Comparison of ENCODE assay signal across 1 cellular context in the genomic region with DNA sequence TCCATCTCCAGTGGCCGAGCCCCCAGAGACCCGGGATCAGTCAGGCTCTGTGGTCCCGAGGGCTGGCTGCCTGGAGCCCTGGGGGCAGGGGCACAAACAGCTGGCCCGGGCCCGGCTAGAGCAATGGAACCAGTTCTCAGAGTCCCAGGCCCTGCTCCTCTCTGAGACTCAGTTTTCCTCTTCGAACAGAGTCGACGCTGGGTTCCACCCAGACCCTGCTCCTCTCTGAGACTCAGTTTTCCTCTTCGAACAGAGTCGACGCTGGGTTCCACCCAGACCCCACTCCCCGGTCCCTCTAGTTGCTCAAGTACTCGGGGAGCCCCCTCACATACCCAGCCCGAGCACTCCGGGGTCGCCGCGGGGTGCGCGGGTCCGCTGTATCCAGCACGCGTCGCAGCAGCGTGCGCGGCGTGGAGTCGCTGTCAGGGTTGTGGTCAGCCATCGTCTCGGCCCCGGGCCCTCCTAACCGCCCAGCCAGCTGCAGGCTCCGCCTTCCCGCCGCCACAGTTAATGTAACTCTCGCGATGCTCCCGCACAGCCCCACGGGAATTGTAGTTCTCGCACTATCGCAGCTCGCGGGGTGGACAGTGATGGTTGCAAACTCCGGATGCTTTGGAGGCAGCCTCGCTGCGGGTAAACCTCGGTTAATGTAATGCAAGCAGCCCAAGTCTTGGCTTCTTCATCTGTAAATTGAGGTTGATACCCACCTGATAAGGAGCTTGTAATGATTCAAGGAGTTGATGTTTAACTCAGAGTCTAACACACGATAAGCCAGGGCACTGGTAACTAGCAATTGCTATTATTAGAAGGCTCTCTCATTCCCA.
A peak's percentile ranks its signal among the peaks of the same experiment; 100 is the strongest.
TF ChIP-seq lines count a peak whose summit lies in the region.

No MANE protein-coding gene starts in this region.

TF ChIP-seq in K562, 482 proteins besides CTCF, POLR2A, EP300 and RAD21 (continued from another document and continues in another):
- peak; percentile 95 for TF ChIP-seq TAF7 (tag; IDR thresholded peaks at IDR 0.05)
- peak in 1 of 2 experiments; percentile 56; a peak in 1 of 4 replicates for TF ChIP-seq RCOR1 (IDR thresholded peaks at IDR 0.05; ENCODE audit: borderline replicate concordance in 1 of 2, low read depth in 2 of 2, low read length in 2 of 2)
- TF ChIP-seq, protein P1, sequence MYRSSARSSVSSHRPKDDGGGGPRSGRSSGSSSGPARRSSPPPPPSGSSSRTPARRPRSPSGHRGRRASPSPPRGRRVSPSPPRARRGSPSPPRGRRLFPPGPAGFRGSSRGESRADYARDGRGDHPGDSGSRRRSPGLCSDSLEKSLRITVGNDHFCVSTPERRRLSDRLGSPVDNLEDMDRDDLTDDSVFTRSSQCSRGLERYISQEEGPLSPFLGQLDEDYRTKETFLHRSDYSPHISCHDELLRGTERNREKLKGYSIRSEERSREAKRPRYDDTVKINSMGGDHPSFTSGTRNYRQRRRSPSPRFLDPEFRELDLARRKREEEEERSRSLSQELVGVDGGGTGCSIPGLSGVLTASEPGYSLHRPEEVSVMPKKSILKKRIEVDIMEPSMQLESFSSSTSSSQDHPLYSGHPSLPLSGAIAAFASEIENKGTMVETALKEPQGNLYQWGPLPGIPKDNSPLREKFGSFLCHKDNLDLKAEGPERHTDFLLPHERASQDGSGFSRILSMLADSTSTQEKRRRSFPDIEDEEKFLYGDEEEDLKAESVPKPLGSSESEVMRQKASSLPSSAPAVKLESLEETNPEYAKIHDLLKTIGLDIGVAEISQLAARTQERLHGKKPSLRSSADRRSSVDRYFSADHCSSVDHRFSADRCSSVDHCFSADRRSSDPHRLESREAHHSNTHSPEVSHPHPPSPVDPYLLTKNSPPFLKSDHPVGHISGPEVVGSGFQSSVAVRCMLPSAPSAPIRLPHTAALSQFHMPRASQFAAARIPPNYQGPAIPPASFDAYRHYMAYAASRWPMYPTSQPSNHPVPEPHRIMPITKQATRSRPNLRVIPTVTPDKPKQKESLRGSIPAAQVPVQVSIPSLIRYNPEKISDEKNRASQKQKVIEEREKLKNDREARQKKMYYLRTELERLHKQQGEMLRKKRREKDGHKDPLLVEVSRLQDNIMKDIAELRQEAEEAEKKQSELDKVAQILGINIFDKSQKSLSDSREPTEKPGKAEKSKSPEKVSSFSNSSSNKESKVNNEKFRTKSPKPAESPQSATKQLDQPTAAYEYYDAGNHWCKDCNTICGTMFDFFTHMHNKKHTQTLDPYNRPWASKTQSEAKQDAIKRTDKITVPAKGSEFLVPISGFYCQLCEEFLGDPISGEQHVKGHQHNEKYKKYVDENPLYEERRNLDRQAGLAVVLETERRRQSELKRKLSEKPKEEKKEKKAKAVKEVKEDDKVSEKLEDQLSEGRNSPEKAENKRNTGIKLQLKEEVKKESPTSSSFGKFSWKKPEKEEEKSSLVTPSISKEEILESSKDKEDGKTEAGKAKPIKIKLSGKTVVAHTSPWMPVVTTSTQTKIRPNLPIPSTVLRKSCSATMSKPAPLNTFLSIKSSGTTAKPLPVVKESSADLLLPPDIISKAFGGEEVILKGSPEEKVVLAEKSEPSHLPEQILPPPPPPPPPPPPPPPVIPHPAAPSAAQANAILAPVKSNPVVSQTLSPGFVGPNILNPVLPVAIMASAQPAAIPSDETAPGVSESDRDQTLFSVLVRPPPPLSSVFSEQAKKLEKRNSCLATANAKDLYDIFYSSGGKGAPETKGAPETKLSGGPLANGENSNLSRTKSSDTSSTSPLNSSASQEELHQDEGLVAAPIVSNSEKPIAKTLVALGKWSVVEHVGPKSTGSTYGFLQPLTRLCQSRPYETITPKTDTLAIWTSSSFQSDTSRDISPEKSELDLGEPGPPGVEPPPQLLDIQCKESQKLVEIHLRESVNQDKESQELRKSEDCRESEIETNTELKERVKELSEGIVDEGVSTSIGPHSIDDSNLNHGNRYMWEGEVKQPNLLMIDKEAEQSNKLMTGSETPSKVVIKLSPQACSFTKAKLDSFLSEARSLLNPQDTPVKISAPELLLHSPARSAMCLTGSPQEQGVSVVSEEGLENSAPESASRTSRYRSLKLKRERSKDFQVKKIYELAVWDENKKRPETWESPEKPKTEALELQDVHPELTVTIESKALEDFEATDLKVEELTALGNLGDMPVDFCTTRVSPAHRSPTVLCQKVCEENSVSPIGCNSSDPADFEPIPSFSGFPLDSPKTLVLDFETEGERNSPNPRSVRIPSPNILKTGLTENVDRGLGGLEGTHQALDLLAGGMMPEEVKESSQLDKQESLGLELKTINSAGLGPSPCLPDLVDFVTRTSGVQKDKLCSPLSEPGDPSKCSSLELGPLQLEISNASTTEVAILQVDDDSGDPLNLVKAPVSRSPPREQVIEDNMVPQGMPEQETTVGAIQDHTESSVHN (IDR thresholded peaks at IDR 0.05; ENCODE audit: borderline replicate concordance in 1 of 2, low read depth in 1 of 2): no peak
- TF ChIP-seq POLR3A (IDR thresholded peaks at IDR 0.05; ENCODE audit: borderline replicate concordance, extremely low read depth, insufficient read depth, insufficient read length): no peak
- TF ChIP-seq, protein P2, sequence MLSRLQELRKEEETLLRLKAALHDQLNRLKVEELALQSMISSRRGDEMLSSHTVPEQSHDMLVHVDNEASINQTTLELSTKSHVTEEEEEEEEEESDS (CRISPR knock-in tag; IDR thresholded peaks at IDR 0.05): no peak
- TF ChIP-seq RFX7 (CRISPR knock-in tag; IDR thresholded peaks at IDR 0.05): no peak
- no peak for TF ChIP-seq ZNF282 (CRISPR knock-in tag; IDR thresholded peaks at IDR 0.05)
- TF ChIP-seq STAG1 (CRISPR knock-in tag; IDR thresholded peaks at IDR 0.05; ENCODE audit: borderline replicate concordance): no peak
- TF ChIP-seq, protein P3, sequence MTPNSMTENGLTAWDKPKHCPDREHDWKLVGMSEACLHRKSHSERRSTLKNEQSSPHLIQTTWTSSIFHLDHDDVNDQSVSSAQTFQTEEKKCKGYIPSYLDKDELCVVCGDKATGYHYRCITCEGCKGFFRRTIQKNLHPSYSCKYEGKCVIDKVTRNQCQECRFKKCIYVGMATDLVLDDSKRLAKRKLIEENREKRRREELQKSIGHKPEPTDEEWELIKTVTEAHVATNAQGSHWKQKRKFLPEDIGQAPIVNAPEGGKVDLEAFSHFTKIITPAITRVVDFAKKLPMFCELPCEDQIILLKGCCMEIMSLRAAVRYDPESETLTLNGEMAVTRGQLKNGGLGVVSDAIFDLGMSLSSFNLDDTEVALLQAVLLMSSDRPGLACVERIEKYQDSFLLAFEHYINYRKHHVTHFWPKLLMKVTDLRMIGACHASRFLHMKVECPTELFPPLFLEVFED (CRISPR knock-in tag; conservative IDR thresholded peaks at IDR 0.05): no peak
- no peak for TF ChIP-seq MECOM (CRISPR knock-in tag; IDR thresholded peaks at IDR 0.05)
- no peak for TF ChIP-seq ERF (CRISPR knock-in tag; IDR thresholded peaks at IDR 0.05)
- TF ChIP-seq, protein P4, sequence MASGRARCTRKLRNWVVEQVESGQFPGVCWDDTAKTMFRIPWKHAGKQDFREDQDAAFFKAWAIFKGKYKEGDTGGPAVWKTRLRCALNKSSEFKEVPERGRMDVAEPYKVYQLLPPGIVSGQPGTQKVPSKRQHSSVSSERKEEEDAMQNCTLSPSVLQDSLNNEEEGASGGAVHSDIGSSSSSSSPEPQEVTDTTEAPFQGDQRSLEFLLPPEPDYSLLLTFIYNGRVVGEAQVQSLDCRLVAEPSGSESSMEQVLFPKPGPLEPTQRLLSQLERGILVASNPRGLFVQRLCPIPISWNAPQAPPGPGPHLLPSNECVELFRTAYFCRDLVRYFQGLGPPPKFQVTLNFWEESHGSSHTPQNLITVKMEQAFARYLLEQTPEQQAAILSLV (tag; IDR thresholded peaks at IDR 0.05): no peak
- TF ChIP-seq HNRNPLL (IDR thresholded peaks at IDR 0.05; ENCODE audit: low read depth, low read length, poor library complexity, severe bottlenecking): peak; percentile 24
- no peak for TF ChIP-seq BRD9 (IDR thresholded peaks at IDR 0.05; ENCODE audit: low read depth, partially characterized antibody)
- TF ChIP-seq ZNF140 (CRISPR knock-in tag; IDR thresholded peaks at IDR 0.05): no peak
- no peak for TF ChIP-seq ZNF146 (CRISPR knock-in tag; IDR thresholded peaks at IDR 0.05; ENCODE audit: unreplicated experiment)
- TF ChIP-seq DMBX1 (CRISPR knock-in tag; IDR thresholded peaks at IDR 0.05; ENCODE audit: borderline replicate concordance): no peak
- TF ChIP-seq HDAC6 (IDR thresholded peaks at IDR 0.05; ENCODE audit: low read depth, low read length): no peak
- no peak for TF ChIP-seq CCAR2 (IDR thresholded peaks at IDR 0.05; ENCODE audit: low read depth, low read length)
- no peak for TF ChIP-seq SMARCC2 (IDR thresholded peaks at IDR 0.05; ENCODE audit: low read depth)
- no peak for TF ChIP-seq KAT8 (IDR thresholded peaks at IDR 0.05; ENCODE audit: low read depth)
- TF ChIP-seq KHSRP (IDR thresholded peaks at IDR 0.05): no peak
- TF ChIP-seq, protein P5, sequence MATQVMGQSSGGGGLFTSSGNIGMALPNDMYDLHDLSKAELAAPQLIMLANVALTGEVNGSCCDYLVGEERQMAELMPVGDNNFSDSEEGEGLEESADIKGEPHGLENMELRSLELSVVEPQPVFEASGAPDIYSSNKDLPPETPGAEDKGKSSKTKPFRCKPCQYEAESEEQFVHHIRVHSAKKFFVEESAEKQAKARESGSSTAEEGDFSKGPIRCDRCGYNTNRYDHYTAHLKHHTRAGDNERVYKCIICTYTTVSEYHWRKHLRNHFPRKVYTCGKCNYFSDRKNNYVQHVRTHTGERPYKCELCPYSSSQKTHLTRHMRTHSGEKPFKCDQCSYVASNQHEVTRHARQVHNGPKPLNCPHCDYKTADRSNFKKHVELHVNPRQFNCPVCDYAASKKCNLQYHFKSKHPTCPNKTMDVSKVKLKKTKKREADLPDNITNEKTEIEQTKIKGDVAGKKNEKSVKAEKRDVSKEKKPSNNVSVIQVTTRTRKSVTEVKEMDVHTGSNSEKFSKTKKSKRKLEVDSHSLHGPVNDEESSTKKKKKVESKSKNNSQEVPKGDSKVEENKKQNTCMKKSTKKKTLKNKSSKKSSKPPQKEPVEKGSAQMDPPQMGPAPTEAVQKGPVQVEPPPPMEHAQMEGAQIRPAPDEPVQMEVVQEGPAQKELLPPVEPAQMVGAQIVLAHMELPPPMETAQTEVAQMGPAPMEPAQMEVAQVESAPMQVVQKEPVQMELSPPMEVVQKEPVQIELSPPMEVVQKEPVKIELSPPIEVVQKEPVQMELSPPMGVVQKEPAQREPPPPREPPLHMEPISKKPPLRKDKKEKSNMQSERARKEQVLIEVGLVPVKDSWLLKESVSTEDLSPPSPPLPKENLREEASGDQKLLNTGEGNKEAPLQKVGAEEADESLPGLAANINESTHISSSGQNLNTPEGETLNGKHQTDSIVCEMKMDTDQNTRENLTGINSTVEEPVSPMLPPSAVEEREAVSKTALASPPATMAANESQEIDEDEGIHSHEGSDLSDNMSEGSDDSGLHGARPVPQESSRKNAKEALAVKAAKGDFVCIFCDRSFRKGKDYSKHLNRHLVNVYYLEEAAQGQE (CRISPR knock-in tag; IDR thresholded peaks at IDR 0.05; ENCODE audit: low read depth): no peak
- TF ChIP-seq PHB2 (IDR thresholded peaks at IDR 0.05; ENCODE audit: low read depth): no peak
- no peak for TF ChIP-seq MCM3 (IDR thresholded peaks at IDR 0.05)
- no peak for TF ChIP-seq ZNF561 (CRISPR knock-in tag; conservative IDR thresholded peaks at IDR 0.05)
- peak; percentile 68 for TF ChIP-seq CXXC5 (CRISPR knock-in tag; IDR thresholded peaks at IDR 0.05)
- no peak for TF ChIP-seq MEIS2 (IDR thresholded peaks at IDR 0.05; ENCODE audit: partially characterized antibody)
- no peak for TF ChIP-seq NBN (IDR thresholded peaks at IDR 0.05; ENCODE audit: low read depth)
- TF ChIP-seq TBP (optimal IDR thresholded peaks at IDR 0.05; ENCODE audit: low read depth, low read length): peak; percentile 94
- TF ChIP-seq MCM2 (IDR thresholded peaks at IDR 0.05; ENCODE audit: low read depth): no peak
- no peak for TF ChIP-seq ZNF212 (CRISPR knock-in tag; IDR thresholded peaks at IDR 0.05)
- TF ChIP-seq RBM25 (IDR thresholded peaks at IDR 0.05; ENCODE audit: low read depth, low read length, severe bottlenecking): no peak
- peak; percentile 49; the same call in 1 of the 2 replicates for TF ChIP-seq RUNX1 (IDR thresholded peaks at IDR 0.05; ENCODE audit: low read depth)
- TF ChIP-seq SUPT5H (IDR thresholded peaks at IDR 0.05): peak; percentile 87
- peak; percentile 66; the same call in 1 of the 2 replicates for TF ChIP-seq POLR2AphosphoS5 (IDR thresholded peaks at IDR 0.05; ENCODE audit: control insufficient read depth, insufficient read depth, low read depth, low read length)
- TF ChIP-seq TAF1 (IDR thresholded peaks at IDR 0.05; ENCODE audit: control insufficient read depth, extremely low read depth, insufficient read depth, low read length, severe bottlenecking): peak; percentile 90
- TF ChIP-seq ZNF764 (CRISPR knock-in tag; IDR thresholded peaks at IDR 0.05; ENCODE audit: low read depth): no peak
- no peak; a peak in 1 of 3 replicates for TF ChIP-seq CBX3 (IDR thresholded peaks at IDR 0.05; ENCODE audit: borderline replicate concordance in 1 of 2, low read length in 2 of 2)
- no peak for TF ChIP-seq STAT5B (CRISPR knock-in tag; IDR thresholded peaks at IDR 0.05)
- TF ChIP-seq, protein P6, sequence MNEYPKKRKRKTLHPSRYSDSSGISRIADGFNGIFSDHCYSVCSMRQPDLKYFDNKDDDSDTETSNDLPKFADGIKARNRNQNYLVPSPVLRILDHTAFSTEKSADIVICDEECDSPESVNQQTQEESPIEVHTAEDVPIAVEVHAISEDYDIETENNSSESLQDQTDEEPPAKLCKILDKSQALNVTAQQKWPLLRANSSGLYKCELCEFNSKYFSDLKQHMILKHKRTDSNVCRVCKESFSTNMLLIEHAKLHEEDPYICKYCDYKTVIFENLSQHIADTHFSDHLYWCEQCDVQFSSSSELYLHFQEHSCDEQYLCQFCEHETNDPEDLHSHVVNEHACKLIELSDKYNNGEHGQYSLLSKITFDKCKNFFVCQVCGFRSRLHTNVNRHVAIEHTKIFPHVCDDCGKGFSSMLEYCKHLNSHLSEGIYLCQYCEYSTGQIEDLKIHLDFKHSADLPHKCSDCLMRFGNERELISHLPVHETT (CRISPR knock-in tag; conservative IDR thresholded peaks at IDR 0.05 in 1 of 2, IDR thresholded peaks at IDR 0.05 in 1 of 2): no peak
- TF ChIP-seq ZNF77 (CRISPR knock-in tag; IDR thresholded peaks at IDR 0.05): no peak
- no peak for TF ChIP-seq FOXA3 (CRISPR knock-in tag; conservative IDR thresholded peaks at IDR 0.05 in 1 of 2, IDR thresholded peaks at IDR 0.05 in 1 of 2)
- TF ChIP-seq HCFC1 (IDR thresholded peaks at IDR 0.05; ENCODE audit: low read depth, low read length): peak; percentile 99
- peak; percentile 48 for TF ChIP-seq PCBP1 (IDR thresholded peaks at IDR 0.05; ENCODE audit: low read depth, low read length, poor library complexity, severe bottlenecking)
- no peak for TF ChIP-seq U2AF2 (optimal IDR thresholded peaks at IDR 0.05; ENCODE audit: low read depth, low read length)
- no peak for TF ChIP-seq KLF10 (CRISPR knock-in tag; IDR thresholded peaks at IDR 0.05)
- TF ChIP-seq SPI1 (IDR thresholded peaks at IDR 0.05; ENCODE audit: borderline replicate concordance, low read depth, low read length): no peak
- TF ChIP-seq MIER1 (IDR thresholded peaks at IDR 0.05; ENCODE audit: low read depth): no peak
- TF ChIP-seq NCOA4 (IDR thresholded peaks at IDR 0.05; ENCODE audit: partially characterized antibody): no peak
- peak; percentile 67; the same call in 1 of the 2 replicates for TF ChIP-seq ETV5 (CRISPR knock-in tag; IDR thresholded peaks at IDR 0.05; ENCODE audit: low read depth)
